15 cellular contexts compared by ENCODE assay signal in the genomic region with DNA sequence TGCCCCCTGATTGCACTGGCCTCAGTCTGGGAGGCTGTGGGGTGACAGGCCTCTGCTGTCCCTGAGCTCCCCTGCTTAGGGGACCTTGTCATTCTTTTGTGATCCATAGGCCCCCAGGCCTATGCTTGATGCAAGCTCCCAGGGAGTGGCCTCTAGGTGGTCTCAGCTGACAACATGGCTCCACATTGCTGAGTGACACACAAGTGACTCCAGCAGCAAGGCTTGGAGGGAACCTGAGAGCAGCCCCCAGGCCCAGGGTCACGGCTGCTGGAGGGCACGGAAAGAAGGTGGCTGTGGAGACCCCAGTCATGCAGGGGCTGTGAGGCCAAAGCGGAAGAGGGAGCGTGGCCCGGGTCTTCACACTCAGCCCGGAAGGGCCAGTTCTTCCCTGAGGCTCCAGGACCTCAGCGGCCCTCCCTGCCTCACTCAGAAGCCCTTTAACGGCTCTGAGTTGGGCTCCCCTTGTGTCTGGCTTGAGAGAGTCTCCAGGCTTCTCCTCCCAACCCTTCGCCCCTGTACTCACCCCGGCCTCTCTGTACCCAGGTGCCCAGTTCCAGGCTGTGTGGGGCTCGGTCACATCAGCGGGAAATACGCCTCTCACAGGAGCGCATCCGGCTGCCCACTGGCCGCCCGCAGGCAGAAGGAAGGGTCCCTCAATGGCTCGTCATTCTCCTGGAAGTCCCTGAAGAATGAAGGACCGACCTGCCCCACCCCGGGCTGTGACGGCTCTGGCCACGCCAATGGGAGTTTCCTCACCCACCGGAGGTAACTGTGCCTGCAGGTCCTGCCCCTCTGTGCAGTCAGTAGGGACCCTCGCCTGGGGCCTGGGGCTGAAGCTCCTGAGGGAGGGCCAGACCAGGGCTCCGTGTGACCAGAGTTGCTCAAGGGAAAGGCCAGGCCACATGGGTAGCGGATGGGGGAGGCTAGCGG. TPM values are rescaled to one million over a fixed set of nuclear protein-coding genes. Genes with fewer than 3 reads are reported as not detected.
A peak's percentile ranks its signal among the peaks of the same experiment; 100 is the strongest.
DNase-seq lines count a peak whose midpoint lies in the region; ATAC-seq, FAIRE-seq and TF ChIP-seq lines count a peak whose summit lies in the region.
"Had no signal": no experiment of that assay in that cellular context is flagged by ENCODE, and none has a peak within 500 bp of the region (broad histone marks: within the 10 kb centered on the region; RNA-seq: fewer than 3 reads in every experiment).

No MANE protein-coding gene starts in this region.

- no peak for TF ChIP-seq RAD21 in K562 (CRISPR knock-in tag; conservative IDR thresholded peaks at IDR 0.05 in 1 of 2, IDR thresholded peaks at IDR 0.05 in 1 of 2)

- H3K9me1 ChIP-seq in K562 (ENCODE audit: control insufficient read depth, insufficient read depth, low read length) = peaks cover 6% of the 10 kb centered on the region

- no peak overlapping the region for H3K27ac Mint-ChIP-seq in activated naive CD8-positive, alpha-beta T cell treated with anti-CD3 and anti-CD28 coated beads, Interleukin-2, amount 50 U/mL, for 24 hours
- no peak overlapping the region for H3K27ac Mint-ChIP-seq in activated naive CD8-positive, alpha-beta T cell treated with anti-CD3 and anti-CD28 coated beads for 36 hours
- peak overlapping the region; percentile 65 for H3K27ac Mint-ChIP-seq in stimulated activated effector memory CD8-positive, alpha-beta T cell treated with anti-CD3 and anti-CD28 coated beads, Interleukin-12 subunit alpha, Interleukin-12 subunit beta, amount 100 ng/mL, for 72 hours
- H3K27ac Mint-ChIP-seq: B cell; CD4-positive, alpha-beta T cell had no signal

- H3K9ac ChIP-seq in K562 (ENCODE audit: insufficient read depth in 1 of 2, low read depth in 2 of 2, low read length in 2 of 2) = peak overlapping the region in 1 of 2 experiments; percentile 40; a peak in 2 of 4 replicates
- no peak overlapping the region for H3K9ac ChIP-seq in kidney (ENCODE audit: low read length in 2 of 2)

- H3K36me3 ChIP-seq in K562 (ENCODE audit: control insufficient read depth, insufficient read depth, low read length) (no peaks in the 10 kb centered on the region), kidney (ENCODE audit: control insufficient read depth in 1 of 2, insufficient read depth in 2 of 2, low read length in 2 of 2) (no peaks in the 10 kb centered on the region)
- H3K36me3 ChIP-seq: SJCRH30 had no signal

- H3K9me3 Mint-ChIP-seq in activated naive CD8-positive, alpha-beta T cell treated with anti-CD3 and anti-CD28 coated beads, Interleukin-2, amount 50 U/mL, for 24 hours = no peaks in the 10 kb centered on the region
- H3K9me3 Mint-ChIP-seq in activated naive CD8-positive, alpha-beta T cell treated with anti-CD3 and anti-CD28 coated beads for 36 hours = no peaks in the 10 kb centered on the region
- H3K9me3 Mint-ChIP-seq in stimulated activated effector memory CD8-positive, alpha-beta T cell treated with anti-CD3 and anti-CD28 coated beads, Interleukin-12 subunit alpha, Interleukin-12 subunit beta, amount 100 ng/mL, for 72 hours = no peaks in the 10 kb centered on the region
- H3K9me3 Mint-ChIP-seq: CD4-positive, alpha-beta T cell had no signal

- WGBS in K562 (ENCODE audit: insufficient coverage, low coverage, missing lambda C conversion rate) = 46% methylated on average over 22 of the region's 27 CpGs

- H3K4me3 ChIP-seq in K562 (no peak overlapping the region), kidney (ENCODE audit: low read length in 2 of 2) (no peak overlapping the region)
- H3K4me3 ChIP-seq: SJCRH30 had no signal

- no peak overlapping the region for H3K4me2 ChIP-seq in K562 (ENCODE audit: insufficient read depth, low read length)

- FAIRE-seq in K562 (lab: Jason Lieb, UNC) (no peak), kidney (lab: Jason Lieb, UNC) (no peak)

- H3K27me3 ChIP-seq in K562 (ENCODE audit: control insufficient read depth in 2 of 2, insufficient read depth in 2 of 2, low read length in 2 of 2) = peaks cover 8 to 43% of the 10 kb centered on the region in 2 experiments; a peak in 3 of 5 replicates

- BruUV-seq in K562 (replicated peaks; lab: Mats Ljungman, UMichigan) = no TSS peak

- no peak overlapping the region for H3K4me3 Mint-ChIP-seq in activated naive CD8-positive, alpha-beta T cell treated with anti-CD3 and anti-CD28 coated beads, Interleukin-2, amount 50 U/mL, for 24 hours
- no peak overlapping the region for H3K4me3 Mint-ChIP-seq in activated naive CD8-positive, alpha-beta T cell treated with anti-CD3 and anti-CD28 coated beads for 36 hours
- no peak overlapping the region for H3K4me3 Mint-ChIP-seq in stimulated activated effector memory CD8-positive, alpha-beta T cell treated with anti-CD3 and anti-CD28 coated beads, Interleukin-12 subunit alpha, Interleukin-12 subunit beta, amount 100 ng/mL, for 72 hours
- H3K4me3 Mint-ChIP-seq: B cell; CD4-positive, alpha-beta T cell had no signal

- peaks cover 1% of the 10 kb centered on the region for H4K20me1 ChIP-seq in K562 (replicated peaks; ENCODE audit: control insufficient read depth, insufficient read depth, low read length)

- TF ChIP-seq CTCF in K562 (IDR thresholded peaks at IDR 0.05 in 2 of 3, conservative IDR thresholded peaks at IDR 0.05 in 1 of 3; ENCODE audit: insufficient read depth in 2 of 3, low read depth in 1 of 3, low read length in 3 of 3) (no peak), kidney (IDR thresholded peaks at IDR 0.05; ENCODE audit: borderline replicate concordance, extremely low read depth, insufficient read depth) (no peak)

- no peak for TF ChIP-seq POLR2A in K562 (conservative IDR thresholded peaks at IDR 0.05)

- no peaks in the 10 kb centered on the region for H3K36me3 Mint-ChIP-seq in activated naive CD8-positive, alpha-beta T cell treated with anti-CD3 and anti-CD28 coated beads, Interleukin-2, amount 50 U/mL, for 24 hours (ENCODE audit: low read depth)
- H3K36me3 Mint-ChIP-seq in activated naive CD8-positive, alpha-beta T cell treated with anti-CD3 and anti-CD28 coated beads for 36 hours = no peaks in the 10 kb centered on the region
- no peaks in the 10 kb centered on the region for H3K36me3 Mint-ChIP-seq in stimulated activated effector memory CD8-positive, alpha-beta T cell treated with anti-CD3 and anti-CD28 coated beads, Interleukin-12 subunit alpha, Interleukin-12 subunit beta, amount 100 ng/mL, for 72 hours

- no peak for DNase-seq in activated naive CD8-positive, alpha-beta T cell treated with anti-CD3 and anti-CD28 coated beads, Interleukin-2, amount 50 U/mL, for 24 hours
- no peak for DNase-seq in activated naive CD8-positive, alpha-beta T cell treated with anti-CD3 and anti-CD28 coated beads for 36 hours
- no peak for DNase-seq in K562 (ENCODE audit: extremely low read depth in 1 of 4, low spot score in 3 of 4)
- peak; percentile 71 for DNase-seq in kidney
- no peak for DNase-seq in stimulated activated effector memory CD8-positive, alpha-beta T cell treated with anti-CD3 and anti-CD28 coated beads, Interleukin-12 subunit alpha, Interleukin-12 subunit beta, amount 100 ng/mL, for 72 hours (ENCODE audit: low spot score in 2 of 2)
- no peak for DNase-seq in stimulated activated CD4-positive, alpha-beta T cell treated with anti-CD3 and anti-CD28 coated beads, Interleukin-4, amount 100 ng/mL, for 24 hours
- DNase-seq in GM03348 (ENCODE audit: low spot score) = no peak
- no peak for DNase-seq in NCI-H748 treated with DMSO at 0.1 percent for 48 hours (lab: John Stamatoyannopoulos, UW)
- DNase-seq: CD4-positive, alpha-beta T cell; NCI-H1694 treated with DMSO at 0.1 percent for 48 hours; NCI-H2227 treated with DMSO at 0.1 percent for 48 hours; NCI-H524 had no signal

- H2AFZ ChIP-seq in K562 (ENCODE audit: low read depth, low read length) = no peak overlapping the region

- H3K4me1 ChIP-seq in K562 (replicated peaks in 1 of 2; ENCODE audit: control insufficient read depth in 2 of 2, insufficient read depth in 2 of 2, low read length in 2 of 2) = peaks cover 4 to 23% of the 10 kb centered on the region in 2 experiments; a peak in 4 of 5 replicates
- H3K4me1 ChIP-seq in kidney (ENCODE audit: control insufficient read depth in 1 of 2, insufficient read depth in 1 of 2, low read depth in 1 of 2, low read length in 2 of 2) = no peaks in the 10 kb centered on the region
- H3K4me1 ChIP-seq: SJCRH30 had no signal

- in situ Hi-C loops in K562 (cut with MboI) = no loop called here

- no peaks in the 10 kb centered on the region for H3K79me2 ChIP-seq in K562 (ENCODE audit: control insufficient read depth, insufficient read depth, low read length)

- H3K27ac ChIP-seq in K562 (ENCODE audit: extremely low read depth, low read depth, low read length) = no peak overlapping the region
- H3K27ac ChIP-seq in kidney (ENCODE audit: low read depth in 2 of 2, low read length in 2 of 2) = no peak overlapping the region
- H3K27ac ChIP-seq: 22Rv1, SJCRH30 had no signal

- H3K4me1 Mint-ChIP-seq in activated naive CD8-positive, alpha-beta T cell treated with anti-CD3 and anti-CD28 coated beads, Interleukin-2, amount 50 U/mL, for 24 hours = peaks cover 13% of the 10 kb centered on the region
- H3K4me1 Mint-ChIP-seq in activated naive CD8-positive, alpha-beta T cell treated with anti-CD3 and anti-CD28 coated beads for 36 hours = peaks cover 10% of the 10 kb centered on the region
- peaks cover 17% of the 10 kb centered on the region for H3K4me1 Mint-ChIP-seq in stimulated activated effector memory CD8-positive, alpha-beta T cell treated with anti-CD3 and anti-CD28 coated beads, Interleukin-12 subunit alpha, Interleukin-12 subunit beta, amount 100 ng/mL, for 72 hours

- POLR2A ChIA-PET in K562 (lab: Yijun Ruan, JAX) = no interaction called here

- CTCF ChIA-PET in K562 (lab: Yijun Ruan, JAX; ENCODE audit: low intra/inter-chr PET ratio) = no interaction called here

- intact Hi-C loops in K562 (cut with micrococcal nuclease) = no loop called here
- intact Hi-C loops in kidney (cut with DNase I) = no loop called here

- no peaks in the 10 kb centered on the region for H3K9me3 ChIP-seq in K562 (replicated peaks; ENCODE audit: control insufficient read depth, insufficient read depth, low read depth, low read length)
- no peaks in the 10 kb centered on the region for H3K9me3 ChIP-seq in kidney (ENCODE audit: control insufficient read depth in 1 of 2, low read length in 2 of 2)
- H3K9me3 ChIP-seq: SJCRH30 had no signal

- ATAC-seq in activated naive CD8-positive, alpha-beta T cell treated with anti-CD3 and anti-CD28 coated beads, Interleukin-2, amount 50 U/mL, for 24 hours = peak; percentile 21
- ATAC-seq in K562 = peak; percentile 48
- peak; percentile 12 for ATAC-seq in stimulated activated effector memory CD8-positive, alpha-beta T cell treated with anti-CD3 and anti-CD28 coated beads, Interleukin-12 subunit alpha, Interleukin-12 subunit beta, amount 100 ng/mL, for 72 hours

- H3K27me3 Mint-ChIP-seq in activated naive CD8-positive, alpha-beta T cell treated with anti-CD3 and anti-CD28 coated beads, Interleukin-2, amount 50 U/mL, for 24 hours = no peaks in the 10 kb centered on the region
- no peaks in the 10 kb centered on the region for H3K27me3 Mint-ChIP-seq in activated naive CD8-positive, alpha-beta T cell treated with anti-CD3 and anti-CD28 coated beads for 36 hours
- H3K27me3 Mint-ChIP-seq: B cell; CD4-positive, alpha-beta T cell had no signal

- TF ChIP-seq EP300 in K562 (IDR thresholded peaks at IDR 0.05; ENCODE audit: low read length) = no peak

RNA-seq across cellular contexts. Expression of a gene that starts 23.7 kb away (rescaled TPM):
- 10 to 100 TPM; 27.5 to 30.0 TPM for total RNA-seq in activated naive CD8-positive, alpha-beta T cell treated with anti-CD3 and anti-CD28 coated beads for 36 hours
- total RNA-seq in K562 (2011; cell fraction: chromatin; rRNA removed; ENCODE audit: low replicate concordance) = 50.4 and 99.7 TPM in 2 replicates
- total RNA-seq in K562 (2011; cell fraction: nucleolus; rRNA removed) = 29.4 and 29.6 TPM in 2 replicates
- total RNA-seq in K562 (2011; cell fraction: nucleoplasm; rRNA removed) = 45.9 and 53.0 TPM in 2 replicates
- total RNA-seq in K562 (2014; rRNA removed) (27.9 and 28.4 TPM in 2 replicates), K562 (2014; rRNA removed; fragmentation: Illumina TruSeq; extraction: Trizol) (25.4 and 28.4 TPM in 2 replicates), K562 (2015; rRNA removed; fragmentation: Illumina TruSeq; extraction: Trizol) (13.4 and 15.8 TPM in 2 replicates), K562 (2021) (32.8 and 33.0 TPM in 2 replicates), kidney (53.8 TPM)
- polyA plus RNA-seq in K562 (2011; rRNA removed) (36.7 and 49.3 TPM in 2 replicates), K562 (2014; fragmentation: Illumina TruSeq; extraction: Trizol) (24.9 and 34.9 TPM in 2 replicates), K562 (2014; fragmentation: Nextera tagmentation; extraction: Ambion mirVana) (10 to 100 TPM; 11.3 to 18.1 TPM), K562 (2014; rRNA removed) (33.0 and 36.9 TPM in 2 replicates), kidney (ENCODE audit: insufficient read depth, low read depth, low replicate concordance) (25.0 TPM)
- polyA plus RNA-seq in K562 (2011; cell fraction: cytosol; rRNA removed) = 11.9 and 21.9 TPM in 2 replicates
- 58.9 and 69.0 TPM in 2 replicates for polyA plus RNA-seq in K562 (2011; cell fraction: nucleus; rRNA removed)
- 23.1 and 24.6 TPM in 2 replicates for polyA plus RNA-seq in K562 (2012)
- polyA minus RNA-seq in K562 (2011; rRNA and poly(A)+ RNA removed) = 27.2 and 35.6 TPM in 2 replicates
- polyA minus RNA-seq in K562 (2011; cell fraction: cytosol; rRNA and poly(A)+ RNA removed) = 12.0 and 18.8 TPM in 2 replicates
- 13.5 and 22.7 TPM in 2 replicates for polyA minus RNA-seq in K562 (2011; cell fraction: nucleus; rRNA and poly(A)+ RNA removed)
